In genomic region chr7:101105248-101105647, GRCh38 we compare ENCODE assay signal across 1 cellular context.
TF ChIP-seq lines count a peak whose summit lies in the region.

No MANE protein-coding gene starts in this region.

TF ChIP-seq in HepG2, 621 proteins besides CTCF, POLR2A, EP300 and RAD21:
- TF ChIP-seq ZNF121 (CRISPR knock-in tag; IDR thresholded peaks at IDR 0.05): peak; percentile 38; the same call in 1 of the 2 replicates
